Comparison of ENCODE assay signal across 8 cellular contexts in genomic region chr4:113761682-113762060, GRCh38. TPM values are rescaled to one million over a fixed set of nuclear protein-coding genes. Genes with fewer than 3 reads are reported as not detected.
DNase-seq lines count a peak whose midpoint lies in the region; ATAC-seq and TF ChIP-seq lines count a peak whose summit lies in the region.

CAMK2D (minus strand) TSS chr4:113761738; CDS start chr4:113761068, 670 bp downstream.

- no peaks in the 10 kb centered on the region for H4K20me1 ChIP-seq in OCI-LY1 (ENCODE audit: insufficient read depth, low read length)

- H3K4me2 ChIP-seq in OCI-LY1 (ENCODE audit: low read length) = peak within 1 kb of the TSS; percentile 67

- H3K27me3 ChIP-seq in OCI-LY1 (ENCODE audit: insufficient read depth, low read length) = no peaks in the 10 kb centered on the region
- H3K27me3 ChIP-seq in muscle layer of colon (ENCODE audit: control insufficient read depth in 1 of 2, insufficient read depth in 2 of 2, low read length in 2 of 2) = no peaks in the 10 kb centered on the region

- H3K9me3 Mint-ChIP-seq in Calu3 (ENCODE audit: low read depth, unreplicated experiment) = no peaks in the 10 kb centered on the region

- ATAC-seq in GM21390 (IDR thresholded peaks at IDR 0.05; ENCODE audit: unreplicated experiment) (peak; percentile 50), esophagus mucosa (peak; percentile 76)

- intact Hi-C loops in Calu3 (cut with micrococcal nuclease; ENCODE audit: unreplicated experiment) = loop anchor here (1.0 to 5.0 kb wide), 3 partner anchors 214 to 364 kb away; no protein-coding TSS in a partner anchor

- peaks cover 30% of the 10 kb centered on the region for H3K4me1 Mint-ChIP-seq in Calu3 (ENCODE audit: low read depth, unreplicated experiment)

- no peaks in the 10 kb centered on the region for H3K9me2 ChIP-seq in OCI-LY1 (ENCODE audit: low read depth, low read length)

- H3K36me3 ChIP-seq in OCI-LY1 (ENCODE audit: insufficient read depth, low read length) (peaks cover 21% of the 10 kb centered on the region; the same call in 1 of the 2 replicates), muscle layer of colon (ENCODE audit: insufficient read depth, low read length) (peaks cover 5% of the 10 kb centered on the region)

- peak within 1 kb of the TSS; percentile 99 for H3K27ac Mint-ChIP-seq in Calu3 (ENCODE audit: unreplicated experiment)

- no TSS peak for BruUV-seq in Calu3 (replicated peaks; lab: Mats Ljungman, UMichigan)

- H3K4me1 ChIP-seq in OCI-LY1 (ENCODE audit: insufficient read depth, low read length, severe bottlenecking) (peaks cover 34% of the 10 kb centered on the region), muscle layer of colon (ENCODE audit: insufficient read depth, low read length) (peaks cover 11% of the 10 kb centered on the region)

- H3K27ac ChIP-seq in OCI-LY1 (ENCODE audit: low read depth, low read length, poor library complexity, severe bottlenecking) (peak within 1 kb of the TSS; percentile 98), muscle layer of colon (ENCODE audit: low read depth, low read length) (peak within 1 kb of the TSS; percentile 99)

- H2AFZ ChIP-seq in OCI-LY1 (ENCODE audit: low read length) = no peak within 1 kb of the TSS

- peaks cover 33% of the 10 kb centered on the region for H3K36me3 Mint-ChIP-seq in Calu3 (ENCODE audit: insufficient read depth, unreplicated experiment)

- peaks cover 42% of the 10 kb centered on the region for H3K79me2 ChIP-seq in OCI-LY1 (ENCODE audit: insufficient read depth, low read length)

- H3K4me3 ChIP-seq in OCI-LY1 (ENCODE audit: low read depth, low read length, poor library complexity, severe bottlenecking) = peak within 1 kb of the TSS; percentile 91
- peak within 1 kb of the TSS; percentile 97 to 99 for H3K4me3 ChIP-seq in muscle layer of colon (ENCODE audit: low read depth in 1 of 2, low read length in 2 of 2)

- no peaks in the 10 kb centered on the region for H3F3A ChIP-seq in OCI-LY1 (ENCODE audit: insufficient read depth, low read length)

- CTCF ChIA-PET in Calu3 (lab: Charles Lee) = interaction anchor here (0.8 to 1.2 kb wide), 2 partner anchors 214 to 367 kb away, joined by 3 to 6 read pairs; no protein-coding TSS in a partner anchor

- H3K9me3 ChIP-seq in OCI-LY1 (ENCODE audit: low read length) (no peaks in the 10 kb centered on the region), muscle layer of colon (ENCODE audit: low read length) (no peaks in the 10 kb centered on the region)

- H3K9ac ChIP-seq in OCI-LY1 (ENCODE audit: low read length) = peak within 1 kb of the TSS; percentile 95
- H3K9ac ChIP-seq in muscle layer of colon (ENCODE audit: low read length) = peak within 1 kb of the TSS; percentile 94

- no peaks in the 10 kb centered on the region for H3K27me3 Mint-ChIP-seq in Calu3 (ENCODE audit: unreplicated experiment)

- peak within 1 kb of the TSS; percentile 93 for H3K4me3 Mint-ChIP-seq in Calu3 (ENCODE audit: low read depth, unreplicated experiment)

- DNase-seq in Calu3 = peak; percentile 79
- peak in 42 of 76 experiments; percentile 1 to 63 (median 22) for DNase-seq in HUDEP-2 (lab: John Stamatoyannopoulos, UW; ENCODE audit: unreplicated experiment in 76 of 76)
- peak; percentile 87 to 88 for DNase-seq in activated T-cell treated with anti-CD3 and anti-CD28 coated beads, Interleukin-2, amount 50 U/mL, for 48 hours
- peak; percentile 61 for DNase-seq in stimulated activated CD8-positive, alpha-beta memory T cell treated with anti-CD3 and anti-CD28 coated beads, Interleukin-7, amount 100 ng/mL, for 24 hours (ENCODE audit: low read depth)

- TF ChIP-seq CTCF in Calu3 (IDR thresholded peaks at IDR 0.05; ENCODE audit: unreplicated experiment) (no peak), OCI-LY1 (IDR thresholded peaks at IDR 0.05; ENCODE audit: low read length) (peak; percentile 71)

RNA-seq across cellular contexts. Expression of gene CAMK2D, which starts in this region (rescaled TPM):
- 22.1 and 28.3 TPM in 2 replicates for total RNA-seq in Calu3 (2022)
- 48.9 TPM for total RNA-seq in esophagus mucosa

Comparison
In these comparisons a context has a peak if more than half of its experiments do, and no peak if none do; other contexts are left out.
1. Peak in every context shown above with its lines: DNase-seq, ATAC-seq, H3K4me3 ChIP-seq and H3K27ac ChIP-seq.
2. DNase-seq: peak in every context shown above with its lines; median percentile 88 in activated T-cell treated with anti-CD3 and anti-CD28 coated beads, Interleukin-2, amount 50 U/mL, for 48 hours; 79 in Calu3; 61 in stimulated activated CD8-positive, alpha-beta memory T cell treated with anti-CD3 and anti-CD28 coated beads, Interleukin-7, amount 100 ng/mL, for 24 hours; 22 in HUDEP-2.